ENCODE assay signal across 12 cellular contexts in genomic region chr14:60204843-60205774, GRCh38. TPM values are rescaled to one million over a fixed set of nuclear protein-coding genes. Genes with fewer than 3 reads are reported as not detected.
DNase-seq lines count a peak whose midpoint lies in the region; ATAC-seq and TF ChIP-seq lines count a peak whose summit lies in the region.
"Had no signal": no experiment of that assay in that cellular context is flagged by ENCODE, and none has a peak within 500 bp of the region (broad histone marks: within the 10 kb centered on the region; RNA-seq: fewer than 3 reads in every experiment).

No MANE protein-coding gene starts in this region.

- peak; percentile 50 for ATAC-seq in GM18873 (IDR thresholded peaks at IDR 0.05; ENCODE audit: low FRiP score, unreplicated experiment)
- peak; percentile 53 for ATAC-seq in GM21423 (IDR thresholded peaks at IDR 0.05; ENCODE audit: unreplicated experiment)
- ATAC-seq in HG03135 (IDR thresholded peaks at IDR 0.05; ENCODE audit: unreplicated experiment) = peak; percentile 47
- ATAC-seq in left ventricle myocardium superior = peak; percentile 73
- ATAC-seq in left lobe of liver = no peak
- ATAC-seq in activated CD8-positive, alpha-beta memory T cell treated with anti-CD3 and anti-CD28 coated beads, Interleukin-2, amount 10 ng/mL, durations not matched to agents 7 days and 5 days = no peak
- no peak for ATAC-seq in upper lobe of right lung

- peaks cover 37% of the 10 kb centered on the region for H3K27me3 Mint-ChIP-seq in activated CD8-positive, alpha-beta memory T cell treated with anti-CD3 and anti-CD28 coated beads, Interleukin-2, amount 10 ng/mL, durations not matched to agents 7 days and 5 days

- H3K4me1 Mint-ChIP-seq in activated CD8-positive, alpha-beta memory T cell treated with anti-CD3 and anti-CD28 coated beads, Interleukin-2, amount 10 ng/mL, durations not matched to agents 7 days and 5 days = no peaks in the 10 kb centered on the region

- H3K9me3 ChIP-seq in upper lobe of right lung = no peaks in the 10 kb centered on the region
- H3K9me3 ChIP-seq: SJSA1 had no signal

- no peak for TF ChIP-seq CTCF in upper lobe of right lung (IDR thresholded peaks at IDR 0.05)

- H3K27me3 ChIP-seq in upper lobe of right lung = no peaks in the 10 kb centered on the region
- H3K27me3 ChIP-seq: dorsolateral prefrontal cortex had no signal

- H3K36me3 Mint-ChIP-seq in activated CD8-positive, alpha-beta memory T cell treated with anti-CD3 and anti-CD28 coated beads, Interleukin-2, amount 10 ng/mL, durations not matched to agents 7 days and 5 days = peaks cover 2% of the 10 kb centered on the region

- intact Hi-C loops in left ventricle myocardium superior (cut with micrococcal nuclease) (no loop called here), upper lobe of right lung (cut with DNase I) (no loop called here)

- DNase-seq in left ventricle myocardium superior (no peak), left lobe of liver (ENCODE audit: low spot score) (no peak), upper lobe of right lung (no peak), LoVo (ENCODE audit: low spot score) (no peak)
- no peak for DNase-seq in activated CD8-positive, alpha-beta memory T cell treated with anti-CD3 and anti-CD28 coated beads, Interleukin-2, amount 10 ng/mL, durations not matched to agents 7 days and 5 days
- DNase-seq: dorsolateral prefrontal cortex, substantia nigra had no signal

- no peak overlapping the region for H3K27ac Mint-ChIP-seq in activated CD8-positive, alpha-beta memory T cell treated with anti-CD3 and anti-CD28 coated beads, Interleukin-2, amount 10 ng/mL, durations not matched to agents 7 days and 5 days

- H3K36me3 ChIP-seq in upper lobe of right lung = no peaks in the 10 kb centered on the region
- H3K36me3 ChIP-seq: SJSA1 had no signal

- CTCF ChIA-PET in activated CD8-positive, alpha-beta memory T cell treated with anti-CD3 and anti-CD28 coated beads, Interleukin-2, amount 10 ng/mL, durations not matched to agents 7 days and 5 days (lab: Charles Lee) = no interaction called here

- no peak overlapping the region for H3K4me3 ChIP-seq in upper lobe of right lung
- H3K4me3 ChIP-seq: dorsolateral prefrontal cortex, SJSA1, skin epidermis had no signal

- no peak overlapping the region for H3K27ac ChIP-seq in upper lobe of right lung
- H3K27ac ChIP-seq: dorsolateral prefrontal cortex, SJSA1 had no signal

- no peaks in the 10 kb centered on the region for H3K4me1 ChIP-seq in upper lobe of right lung
- H3K4me1 ChIP-seq: SJSA1 had no signal

- no peak overlapping the region for H3K4me3 Mint-ChIP-seq in activated CD8-positive, alpha-beta memory T cell treated with anti-CD3 and anti-CD28 coated beads, Interleukin-2, amount 10 ng/mL, durations not matched to agents 7 days and 5 days

- H3K9me3 Mint-ChIP-seq in activated CD8-positive, alpha-beta memory T cell treated with anti-CD3 and anti-CD28 coated beads, Interleukin-2, amount 10 ng/mL, durations not matched to agents 7 days and 5 days (ENCODE audit: low read depth) = no peaks in the 10 kb centered on the region

RNA-seq across cellular contexts. Expression of gene DHRS7, which starts 39.9 kb away (rescaled TPM):
- total RNA-seq in left ventricle myocardium superior = 34.2 TPM
- 92.1 TPM for total RNA-seq in left lobe of liver
- total RNA-seq in activated CD8-positive, alpha-beta memory T cell treated with anti-CD3 and anti-CD28 coated beads, Interleukin-2, amount 10 ng/mL, durations not matched to agents 7 days and 5 days = 10 to 100 TPM; 62.8 to 68.0 TPM
- 69.3 TPM for total RNA-seq in upper lobe of right lung

RNA-seq across cellular contexts. Expression of gene PPM1A, which starts 43.9 kb away (rescaled TPM):
- total RNA-seq in left ventricle myocardium superior = 117 TPM
- 43.7 TPM for total RNA-seq in left lobe of liver
- total RNA-seq in activated CD8-positive, alpha-beta memory T cell treated with anti-CD3 and anti-CD28 coated beads, Interleukin-2, amount 10 ng/mL, durations not matched to agents 7 days and 5 days = 10 to 100 TPM; 44.0 to 54.6 TPM
- 50.2 TPM for total RNA-seq in upper lobe of right lung

Comparison
In these comparisons a context has a peak if more than half of its experiments do, and no peak if none do; other contexts are left out.
1. ATAC-seq: peak in GM18873 (single experiment), GM21423 (single experiment), HG03135 (single experiment) and left ventricle myocardium superior (single experiment); none in left lobe of liver (single experiment), activated CD8-positive, alpha-beta memory T cell treated with anti-CD3 and anti-CD28 coated beads, Interleukin-2, amount 10 ng/mL, durations not matched to agents 7 days and 5 days (single experiment) and upper lobe of right lung (single experiment).